14 cellular contexts compared by ENCODE assay signal in genomic region chr9:105708405-105708804, GRCh38. TPM values are rescaled to one million over a fixed set of nuclear protein-coding genes. Genes with fewer than 3 reads are reported as not detected.
DNase-seq lines count a peak whose midpoint lies in the region; ATAC-seq and TF ChIP-seq lines count a peak whose summit lies in the region.
"Had no signal": no experiment of that assay in that cellular context is flagged by ENCODE, and none has a peak within 500 bp of the region (broad histone marks: within the 10 kb centered on the region; RNA-seq: fewer than 3 reads in every experiment).

No MANE protein-coding gene starts in this region.

- no peaks in the 10 kb centered on the region for H3K9me3 Mint-ChIP-seq in activated naive CD8-positive, alpha-beta T cell treated with anti-CD3 and anti-CD28 coated beads, Interleukin-2, amount 50 U/mL, for 24 hours
- H3K9me3 Mint-ChIP-seq: neural crest cell had no signal

- H3K27ac Mint-ChIP-seq in activated naive CD8-positive, alpha-beta T cell treated with anti-CD3 and anti-CD28 coated beads, Interleukin-2, amount 50 U/mL, for 24 hours = peak overlapping the region; percentile 20

- peaks cover 6% of the 10 kb centered on the region for H3K4me1 Mint-ChIP-seq in activated naive CD8-positive, alpha-beta T cell treated with anti-CD3 and anti-CD28 coated beads, Interleukin-2, amount 50 U/mL, for 24 hours
- H3K4me1 Mint-ChIP-seq: neural crest cell had no signal

- H3K27me3 ChIP-seq in right cardiac atrium (ENCODE audit: control insufficient read depth, insufficient read depth) = no peaks in the 10 kb centered on the region
- H3K27me3 ChIP-seq: esophagus muscularis mucosa had no signal

- H3K27ac ChIP-seq in right cardiac atrium (ENCODE audit: low read length) = no peak overlapping the region
- H3K27ac ChIP-seq: esophagus muscularis mucosa had no signal

- in situ Hi-C loops in GM13976 (cut with MboI; ENCODE audit: low sequenced_read_pairs, unreplicated experiment) = loop anchor here (25.0 kb wide), 1 partner anchor 271 kb away; the partner anchor contains the start of gene FSD1L

- peaks cover 3% of the 10 kb centered on the region for H3K4me1 ChIP-seq in right cardiac atrium (ENCODE audit: control insufficient read depth, insufficient read depth, low read length)
- H3K4me1 ChIP-seq: esophagus muscularis mucosa had no signal

- H3K9me3 ChIP-seq in right cardiac atrium (ENCODE audit: control insufficient read depth, low read length) = no peaks in the 10 kb centered on the region
- H3K9me3 ChIP-seq: esophagus muscularis mucosa, SK-N-SH had no signal

- peak; percentile 63 for ATAC-seq in GM19351 (IDR thresholded peaks at IDR 0.05; ENCODE audit: unreplicated experiment)
- peak; percentile 69 for ATAC-seq in HG03066 (IDR thresholded peaks at IDR 0.05; ENCODE audit: low read depth, unreplicated experiment)
- ATAC-seq in activated naive CD8-positive, alpha-beta T cell treated with anti-CD3 and anti-CD28 coated beads, Interleukin-2, amount 50 U/mL, for 24 hours = no peak
- ATAC-seq in right cardiac atrium = no peak
- ATAC-seq in HG02981 (IDR thresholded peaks at IDR 0.05; ENCODE audit: unreplicated experiment) = no peak
- ATAC-seq: K562 had no signal

- peaks cover 7% of the 10 kb centered on the region for H3K36me3 Mint-ChIP-seq in activated naive CD8-positive, alpha-beta T cell treated with anti-CD3 and anti-CD28 coated beads, Interleukin-2, amount 50 U/mL, for 24 hours (ENCODE audit: low read depth)

- peak overlapping the region; percentile 3 for H3K4me3 Mint-ChIP-seq in activated naive CD8-positive, alpha-beta T cell treated with anti-CD3 and anti-CD28 coated beads, Interleukin-2, amount 50 U/mL, for 24 hours
- H3K4me3 Mint-ChIP-seq: neural crest cell had no signal

- no peak overlapping the region for H3K4me3 ChIP-seq in right cardiac atrium (ENCODE audit: low read length)
- H3K4me3 ChIP-seq: esophagus muscularis mucosa, K562 had no signal

- intact Hi-C loops in right cardiac atrium (cut with DNase I) = no loop called here

- DNase-seq in GM13976 (ENCODE audit: low spot score) (peak; percentile 36), LoVo (ENCODE audit: low spot score) (no peak), right cardiac atrium (no peak), NCI-H2029 treated with DMSO at 0.1 percent for 48 hours (lab: John Stamatoyannopoulos, UW) (no peak)
- DNase-seq in activated naive CD8-positive, alpha-beta T cell treated with anti-CD3 and anti-CD28 coated beads, Interleukin-2, amount 50 U/mL, for 24 hours = no peak
- DNase-seq: SK-N-SH had no signal

- no peak for TF ChIP-seq CTCF in GM13976 (IDR thresholded peaks at IDR 0.05; ENCODE audit: borderline replicate concordance, control extremely low read depth, extremely low read depth, insufficient read depth, missing control alignments)

- no peaks in the 10 kb centered on the region for H3K27me3 Mint-ChIP-seq in activated naive CD8-positive, alpha-beta T cell treated with anti-CD3 and anti-CD28 coated beads, Interleukin-2, amount 50 U/mL, for 24 hours

- WGBS in right cardiac atrium = 78% methylated on average over 3 of the region's 3 CpGs

RNA-seq across cellular contexts. Expression of gene TMEM38B, which starts 14.1 kb away (rescaled TPM):
- 10 to 100 TPM; 54.6 to 88.9 (median 68.8) TPM for total RNA-seq in right cardiac atrium
- 32.4 TPM for polyA plus RNA-seq in right cardiac atrium

RNA-seq across cellular contexts. Expression of gene TAL2, which starts 46.1 kb away (rescaled TPM):
- not detected for total RNA-seq in right cardiac atrium
- 0.16 TPM for polyA plus RNA-seq in right cardiac atrium
- total RNA-seq: cardiac septum, esophagus muscularis mucosa, NCI-H460 had no signal

Comparison
In these comparisons a context has a peak if more than half of its experiments do, and no peak if none do; other contexts are left out.
1. ATAC-seq: peak in GM19351 (single experiment) and HG03066 (single experiment); none in activated naive CD8-positive, alpha-beta T cell treated with anti-CD3 and anti-CD28 coated beads, Interleukin-2, amount 50 U/mL, for 24 hours (single experiment), right cardiac atrium (0 of 2) and HG02981 (single experiment).